10 cellular contexts compared by ENCODE assay signal in genomic region chr4:56289934-56290333, GRCh38.
A peak's percentile ranks its signal among the peaks of the same experiment; 100 is the strongest.
DNase-seq lines count a peak whose midpoint lies in the region; ATAC-seq and FAIRE-seq lines count a peak whose summit lies in the region.
"Had no signal": no experiment of that assay in that cellular context is flagged by ENCODE, and none has a peak within 500 bp of the region (broad histone marks: within the 10 kb centered on the region; RNA-seq: fewer than 3 reads in every experiment).

No MANE protein-coding gene starts in this region.

- POLR2A ChIA-PET in activated naive CD8-positive, alpha-beta T cell treated with anti-CD3 and anti-CD28 coated beads, Interleukin-2, amount 10 ng/mL, durations not matched to agents 7 days and 5 days (lab: Charles Lee): no interaction called here

- ATAC-seq in activated naive CD8-positive, alpha-beta T cell treated with anti-CD3 and anti-CD28 coated beads, Interleukin-2, amount 10 ng/mL, durations not matched to agents 7 days and 5 days (ENCODE audit: low read depth): peak; percentile 33
- ATAC-seq in left ventricle myocardium superior (peak; percentile 68), HG03378 (IDR thresholded peaks at IDR 0.05; ENCODE audit: unreplicated experiment) (no peak)
- ATAC-seq: gastroesophageal sphincter had no signal

- no peak for FAIRE-seq in small intestine (lab: Jason Lieb, UNC)

- H3K36me3 Mint-ChIP-seq in activated naive CD8-positive, alpha-beta T cell treated with anti-CD3 and anti-CD28 coated beads, Interleukin-2, amount 10 ng/mL, durations not matched to agents 7 days and 5 days: no peaks in the 10 kb centered on the region
- H3K36me3 Mint-ChIP-seq in activated naive CD8-positive, alpha-beta T cell treated with anti-CD3 and anti-CD28 coated beads for 36 hours: no peaks in the 10 kb centered on the region

- H3K27ac ChIP-seq in SJSA1 (no peak overlapping the region), small intestine (ENCODE audit: low read depth in 1 of 2, low read length in 1 of 2) (peak overlapping the region; percentile 37)

- no peaks in the 10 kb centered on the region for H3K4me1 ChIP-seq in SJSA1 (replicated peaks)
- peaks cover 3 to 12% of the 10 kb centered on the region in 2 donors for H3K4me1 ChIP-seq in small intestine (ENCODE audit: control insufficient read depth in 2 of 2, insufficient read depth in 1 of 2, low read depth in 1 of 2, low read length in 1 of 2)
- H3K4me1 ChIP-seq: gastroesophageal sphincter had no signal

- peak overlapping the region; percentile 58 for H3K4me3 Mint-ChIP-seq in activated naive CD8-positive, alpha-beta T cell treated with anti-CD3 and anti-CD28 coated beads, Interleukin-2, amount 10 ng/mL, durations not matched to agents 7 days and 5 days
- H3K4me3 Mint-ChIP-seq in activated naive CD8-positive, alpha-beta T cell treated with anti-CD3 and anti-CD28 coated beads for 36 hours: no peak overlapping the region

- H3K36me3 ChIP-seq in SJSA1 (no peaks in the 10 kb centered on the region), small intestine (ENCODE audit: control insufficient read depth in 2 of 2, insufficient read depth in 2 of 2, low read length in 2 of 2) (peaks cover 0 to 6% of the 10 kb centered on the region in 2 donors)
- H3K36me3 ChIP-seq: gastroesophageal sphincter had no signal

- H3K4me3 ChIP-seq in SJSA1: peak overlapping the region; percentile 4; the same call in 1 of the 2 replicates
- no peak overlapping the region for H3K4me3 ChIP-seq in small intestine (ENCODE audit: low read depth in 1 of 2, low read length in 2 of 2)

- H3K27ac Mint-ChIP-seq in activated naive CD8-positive, alpha-beta T cell treated with anti-CD3 and anti-CD28 coated beads, Interleukin-2, amount 10 ng/mL, durations not matched to agents 7 days and 5 days: no peak overlapping the region
- no peak overlapping the region for H3K27ac Mint-ChIP-seq in activated naive CD8-positive, alpha-beta T cell treated with anti-CD3 and anti-CD28 coated beads for 36 hours

- H3K9me3 ChIP-seq in SJSA1 (replicated peaks) (no peaks in the 10 kb centered on the region), small intestine (ENCODE audit: control insufficient read depth, low read depth) (no peaks in the 10 kb centered on the region)
- H3K9me3 ChIP-seq: gastroesophageal sphincter had no signal

- peaks cover 3% of the 10 kb centered on the region for H3K27me3 Mint-ChIP-seq in activated naive CD8-positive, alpha-beta T cell treated with anti-CD3 and anti-CD28 coated beads, Interleukin-2, amount 10 ng/mL, durations not matched to agents 7 days and 5 days
- no peaks in the 10 kb centered on the region for H3K27me3 Mint-ChIP-seq in activated naive CD8-positive, alpha-beta T cell treated with anti-CD3 and anti-CD28 coated beads for 36 hours

- no peaks in the 10 kb centered on the region for H3K27me3 ChIP-seq in SJSA1 (replicated peaks)
- no peaks in the 10 kb centered on the region for H3K27me3 ChIP-seq in small intestine (ENCODE audit: control insufficient read depth in 2 of 2, insufficient read depth in 2 of 2, low read length in 2 of 2)
- H3K27me3 ChIP-seq: gastroesophageal sphincter had no signal

- intact Hi-C loops in left ventricle myocardium superior (cut with micrococcal nuclease): no loop called here
- intact Hi-C loops in posterior vena cava (cut with DNase I): no loop called here

- WGBS in small intestine, 3 donors: 7 to 43% (median 25%) methylated on average over 5 of the region's 5 CpGs

- no peak for DNase-seq in activated naive CD8-positive, alpha-beta T cell treated with anti-CD3 and anti-CD28 coated beads, Interleukin-2, amount 10 ng/mL, durations not matched to agents 7 days and 5 days
- no peak for DNase-seq in activated naive CD8-positive, alpha-beta T cell treated with anti-CD3 and anti-CD28 coated beads for 36 hours
- DNase-seq in SJSA1 (ENCODE audit: low read depth in 1 of 2, low spot score in 2 of 2): no peak
- DNase-seq in left ventricle myocardium superior: no peak
- peak; percentile 48 for DNase-seq in small intestine
- no peak for DNase-seq in SW 1271 (lab: John Stamatoyannopoulos, UW)
- DNase-seq in posterior vena cava (ENCODE audit: low spot score): no peak
- DNase-seq: NCI-H2081 treated with DMSO at 0.1 percent for 48 hours had no signal

- peaks cover 2% of the 10 kb centered on the region for H3K9me3 Mint-ChIP-seq in activated naive CD8-positive, alpha-beta T cell treated with anti-CD3 and anti-CD28 coated beads, Interleukin-2, amount 10 ng/mL, durations not matched to agents 7 days and 5 days
- peaks cover 5% of the 10 kb centered on the region for H3K9me3 Mint-ChIP-seq in activated naive CD8-positive, alpha-beta T cell treated with anti-CD3 and anti-CD28 coated beads for 36 hours

- peaks cover 8% of the 10 kb centered on the region for H3K4me1 Mint-ChIP-seq in activated naive CD8-positive, alpha-beta T cell treated with anti-CD3 and anti-CD28 coated beads, Interleukin-2, amount 10 ng/mL, durations not matched to agents 7 days and 5 days
- H3K4me1 Mint-ChIP-seq in activated naive CD8-positive, alpha-beta T cell treated with anti-CD3 and anti-CD28 coated beads for 36 hours: peaks cover 7% of the 10 kb centered on the region
